Comparison of ENCODE assay signal across 1 cellular context in genomic region chr6:12064125-12064524, GRCh38.
TF ChIP-seq lines count a peak whose summit lies in the region.

No MANE protein-coding gene starts in this region.

TF ChIP-seq in HEK293, 187 proteins besides CTCF, POLR2A, EP300 and RAD21 (continued from another document):
- TF ChIP-seq PRDM4 (tag by site-specific recombination; IDR thresholded peaks at IDR 0.05) (no peak), ZNF747 (tag by site-specific recombination; IDR thresholded peaks at IDR 0.05) (no peak), ATF2 (tag by site-specific recombination; IDR thresholded peaks at IDR 0.05; ENCODE audit: low read depth) (peak; percentile 64), ZBTB48 (tag by site-specific recombination; IDR thresholded peaks at IDR 0.05) (no peak), SP3 (tag by site-specific recombination; IDR thresholded peaks at IDR 0.05) (no peak), ZNF174 (tag by site-specific recombination; IDR thresholded peaks at IDR 0.05) (no peak), ZNF704 (tag by site-specific recombination; IDR thresholded peaks at IDR 0.05) (no peak)
